In genomic region chr14:50600849-50601248, GRCh38 we compare ENCODE assay signal across 18 cellular contexts. TPM values are rescaled to one million over a fixed set of nuclear protein-coding genes. Genes with fewer than 3 reads are reported as not detected.
DNase-seq lines count a peak whose midpoint lies in the region; ATAC-seq and TF ChIP-seq lines count a peak whose summit lies in the region.
"Had no signal": no experiment of that assay in that cellular context is flagged by ENCODE, and none has a peak within 500 bp of the region (broad histone marks: within the 10 kb centered on the region; RNA-seq: fewer than 3 reads in every experiment).

No MANE protein-coding gene starts in this region.

- H2AFZ ChIP-seq in GM23338, result no peak overlapping the region

- peak; percentile 52 for DNase-seq in GM23338 (ENCODE audit: low spot score)
- DNase-seq in RWPE1 (ENCODE audit: low spot score), result no peak
- DNase-seq in fibroblast of mammary gland (ENCODE audit: low read depth), result peak; percentile 43
- peak; percentile 11 for DNase-seq in midbrain (lab: John Stamatoyannopoulos, UW)
- DNase-seq in NCI-H82 (lab: John Stamatoyannopoulos, UW), result no peak
- no peak for DNase-seq in NCI-H1436 treated with DMSO at 0.1 percent for 48 hours (lab: John Stamatoyannopoulos, UW)
- DNase-seq: activated CD4-positive, CD25-positive, alpha-beta regulatory T cell treated with anti-CD3 and anti-CD28 coated beads, Interleukin-2, amount 50 U/mL, for 72 hours; amniotic stem cell; C1 segment of cervical spinal cord; heart left ventricle; NCI-H526 treated with DMSO at 0.1 percent for 48 hours; psoas muscle; stimulated activated CD4-positive, alpha-beta T cell treated with anti-CD3 and anti-CD28 coated beads, Interleukin-4, amount 100 ng/mL, for 1 hour; stimulated activated naive CD8-positive, alpha-beta T cell treated with anti-CD3 and anti-CD28 coated beads, Interleukin-15, Interleukin-2, amounts not matched to agents 100 U/mL and 50 U/mL, for 24 hours had no signal

- no peak overlapping the region for H3K4me3 ChIP-seq in GM23338
- no peak overlapping the region for H3K4me3 ChIP-seq in fibroblast of mammary gland (ENCODE audit: control insufficient read depth, low read depth, low read length)
- H3K4me3 ChIP-seq: psoas muscle, SK-N-MC had no signal

- no peaks in the 10 kb centered on the region for H3K27me3 ChIP-seq in GM23338 (ENCODE audit: insufficient read depth)
- H3K27me3 ChIP-seq: heart left ventricle had no signal

- no peak overlapping the region for H3K4me3 Mint-ChIP-seq in GM23338
- H3K4me3 Mint-ChIP-seq: memory B cell had no signal

- H3K36me3 Mint-ChIP-seq in GM23338 (ENCODE audit: low read depth), result no peaks in the 10 kb centered on the region
- H3K36me3 Mint-ChIP-seq: memory B cell had no signal

- ATAC-seq in GM23338 (peak; percentile 91), GM19452 (IDR thresholded peaks at IDR 0.05; ENCODE audit: unreplicated experiment) (no peak), GM19351 (IDR thresholded peaks at IDR 0.05; ENCODE audit: unreplicated experiment) (no peak)
- ATAC-seq: stimulated activated naive CD8-positive, alpha-beta T cell treated with anti-CD3 and anti-CD28 coated beads, Interleukin-15, Interleukin-2, amounts not matched to agents 100 U/mL and 50 U/mL, for 24 hours had no signal

- peak overlapping the region; percentile 82 for H3K27ac Mint-ChIP-seq in GM23338
- H3K27ac Mint-ChIP-seq: memory B cell had no signal

- H3K27ac ChIP-seq in GM23338 (ENCODE audit: low read depth) (peak overlapping the region; percentile 39; the same call in 1 of the 2 replicates), RWPE1 (peak overlapping the region; percentile 71)
- H3K27ac ChIP-seq: heart left ventricle, psoas muscle, SK-N-MC had no signal

- H3K79me2 ChIP-seq in GM23338 (replicated peaks; ENCODE audit: insufficient read depth), result no peaks in the 10 kb centered on the region

- TF ChIP-seq CTCF in GM23338 (conservative IDR thresholded peaks at IDR 0.05; ENCODE audit: low read depth in 2 of 2) (no peak), RWPE1 (conservative IDR thresholded peaks at IDR 0.05; ENCODE audit: low read depth) (no peak), fibroblast of mammary gland (conservative IDR thresholded peaks at IDR 0.05; ENCODE audit: control insufficient read depth, insufficient read depth, low read depth, low read length) (no peak)

- no peaks in the 10 kb centered on the region for H3F3A ChIP-seq in GM23338 (replicated peaks; ENCODE audit: low read depth)

- peaks cover 10% of the 10 kb centered on the region; the same call in 2 of the 3 replicates for H3K4me1 Mint-ChIP-seq in GM23338
- H3K4me1 Mint-ChIP-seq: memory B cell had no signal

- H3K9me2 ChIP-seq in GM23338 (ENCODE audit: insufficient read depth), result no peaks in the 10 kb centered on the region

- POLR2A ChIA-PET in RWPE1 (lab: Yijun Ruan, JAX; ENCODE audit: low non-redundant PET), result no interaction called here

- H3K9me3 Mint-ChIP-seq in GM23338, result no peaks in the 10 kb centered on the region
- H3K9me3 Mint-ChIP-seq: memory B cell had no signal

- H3K4me1 ChIP-seq in GM23338 (ENCODE audit: insufficient read depth), result 0 out of 2 replicates have a peak, but pooled peaks cover 6% of the 10 kb centered on the region
- H3K4me1 ChIP-seq: psoas muscle had no signal

- H4K20me1 ChIP-seq in GM23338 (replicated peaks; ENCODE audit: insufficient read depth), result no peaks in the 10 kb centered on the region

- peaks cover 2% of the 10 kb centered on the region for H3K27me3 Mint-ChIP-seq in GM23338 (ENCODE audit: insufficient read depth, low read depth, poor library complexity)
- H3K27me3 Mint-ChIP-seq: memory B cell had no signal

- H3K36me3 ChIP-seq in GM23338 (ENCODE audit: insufficient read depth), result no peaks in the 10 kb centered on the region
- H3K36me3 ChIP-seq: heart left ventricle had no signal

- CTCF ChIA-PET in RWPE1 (lab: Yijun Ruan, JAX), result interaction anchor here (0.7 to 1.4 kb wide), 3 partner anchors 25 to 175 kb away, joined by 3 to 5 read pairs (median 5); partner anchors contain the start of gene MAP4K5

- H3K4me2 ChIP-seq in GM23338, result no peak overlapping the region

TF ChIP-seq in GM23338, 12 proteins besides CTCF, POLR2A, EP300 and RAD21 (continues in another document):
- TF ChIP-seq CREB1 (CRISPR knock-in tag; IDR thresholded peaks at IDR 0.05; ENCODE audit: low read depth), result no peak
- TF ChIP-seq POLR2AphosphoS5 (IDR thresholded peaks at IDR 0.05; ENCODE audit: low read depth), result no peak
- TF ChIP-seq NANOG (IDR thresholded peaks at IDR 0.05; ENCODE audit: borderline replicate concordance), result no peak
- no peak for TF ChIP-seq ZNF331 (CRISPR knock-in tag; IDR thresholded peaks at IDR 0.05; ENCODE audit: low read depth)
- TF ChIP-seq JUNB (IDR thresholded peaks at IDR 0.05; ENCODE audit: unreplicated experiment), result no peak
- no peak for TF ChIP-seq ETS1 (IDR thresholded peaks at IDR 0.05)
- no peak for TF ChIP-seq ZNF114 (CRISPR knock-in tag; IDR thresholded peaks at IDR 0.05)
- no peak for TF ChIP-seq EZH2 (IDR thresholded peaks at IDR 0.05; ENCODE audit: low read depth, unreplicated experiment)
- TF ChIP-seq REST (IDR thresholded peaks at IDR 0.05; ENCODE audit: unreplicated experiment), result no peak
- TF ChIP-seq EZH2phosphoT487 (IDR thresholded peaks at IDR 0.05; ENCODE audit: unreplicated experiment), result no peak
- TF ChIP-seq STAT1 (IDR thresholded peaks at IDR 0.05; ENCODE audit: unreplicated experiment), result no peak

RNA-seq across cellular contexts. Expression of gene ATL1, which starts 40.9 kb away (rescaled TPM):
- 5.9 and 7.0 TPM in 2 replicates for total RNA-seq in GM23338 (2014; rRNA removed; shearing (Covaris generic))
- 3.5 and 5.0 TPM in 2 replicates for polyA plus RNA-seq in GM23338 (2016; fragmentation: Nextera tagmentation; extraction: Ambion mirVana)

Comparison
In these comparisons a context has a peak if more than half of its experiments do, and no peak if none do; other contexts are left out.
1. DNase-seq: peak in GM23338 (single experiment), fibroblast of mammary gland (single experiment) and midbrain (single experiment); none in RWPE1 (single experiment), NCI-H82 (single experiment) and NCI-H1436 treated with DMSO at 0.1 percent for 48 hours (single experiment).